ENCODE assay signal across 8 cellular contexts in the genomic region with DNA sequence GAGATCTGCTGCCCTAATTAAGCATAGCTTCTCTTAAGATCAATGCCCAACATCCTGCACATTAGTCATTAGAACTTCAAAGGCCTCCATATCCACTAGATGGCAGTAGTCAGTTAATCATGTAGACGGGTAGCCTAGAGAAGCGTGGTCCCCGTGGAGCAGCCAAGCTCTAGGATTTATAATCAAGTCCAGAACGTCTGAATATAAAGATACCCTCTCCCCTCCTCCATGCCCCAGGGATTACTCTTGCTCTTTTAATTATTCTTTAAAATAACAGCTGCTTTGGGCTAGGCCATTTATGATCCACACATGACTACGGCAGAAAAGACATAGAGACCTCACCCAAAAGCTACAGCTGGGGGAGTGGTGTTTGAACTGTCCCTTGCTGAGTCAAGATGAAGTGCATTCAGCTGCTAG.
DNase-seq lines count a peak whose midpoint lies in the region; ATAC-seq, FAIRE-seq and TF ChIP-seq lines count a peak whose summit lies in the region.

No MANE protein-coding gene starts in this region.

- no peak overlapping the region for H3K27ac ChIP-seq in colonic mucosa
- H3K27ac ChIP-seq in HepG2 (ENCODE audit: extremely low read length, insufficient read depth, low read length) = no peak overlapping the region

- H3K9me3 ChIP-seq in colonic mucosa (no peaks in the 10 kb centered on the region), HepG2 (ENCODE audit: low read length) (no peaks in the 10 kb centered on the region)

- H3K4me3 ChIP-seq in colonic mucosa (no peak overlapping the region), HepG2 (replicated peaks in 1 of 3; ENCODE audit: insufficient read depth in 1 of 3, low read depth in 2 of 3, low read length in 3 of 3) (no peak overlapping the region)

- TF ChIP-seq CTCF in WTC11 (IDR thresholded peaks at IDR 0.05) (peak; percentile 53), colonic mucosa (IDR thresholded peaks at IDR 0.05) (peak; percentile 56), HepG2 (CRISPR knock-in tag; IDR thresholded peaks at IDR 0.05) (peak; percentile 77)

- peaks cover 15% of the 10 kb centered on the region for H3K27me3 Mint-ChIP-seq in WTC11 (ENCODE audit: low read depth)

- H3K36me3 ChIP-seq in colonic mucosa (no peaks in the 10 kb centered on the region), HepG2 (replicated peaks in 1 of 2; ENCODE audit: control insufficient read depth in 1 of 2, insufficient read depth in 2 of 2, low read length in 2 of 2) (no peaks in the 10 kb centered on the region)

- no TSS peak for BruUV-seq in HepG2 (replicated peaks; lab: Mats Ljungman, UMichigan)

- ATAC-seq in HG03097 (IDR thresholded peaks at IDR 0.05; ENCODE audit: low FRiP score, unreplicated experiment) (peak; percentile 47), WTC11 (peak; percentile 88), HepG2 (peak; percentile 94)

- CTCF ChIA-PET in WTC11 (lab: Charles Lee) (interaction anchor here (0.6 to 3.6 kb wide), 63 partner anchors 8 to 708 kb away, joined by 3 to 90 read pairs (median 4); a partner anchor contains a TSS), HepG2 (lab: Yijun Ruan, JAX; ENCODE audit: low intra/inter-chr PET ratio, low total read pairs) (interaction anchor here (1.3 to 4.8 kb wide), 2 partner anchors 207 to 700 kb away, joined by 5 to 54 read pairs; no protein-coding TSS in a partner anchor)

- no peak overlapping the region for H2AFZ ChIP-seq in HepG2 (ENCODE audit: low read length)

- intact Hi-C loops in colonic mucosa (cut with DNase I) (loop anchor here (2.0 to 5.0 kb wide), 3 partner anchors 204 to 701 kb away; no protein-coding TSS in a partner anchor), HepG2 (cut with micrococcal nuclease; ENCODE audit: unreplicated experiment) (no loop called here)

- H3K4me1 ChIP-seq in colonic mucosa (no peaks in the 10 kb centered on the region), HepG2 (ENCODE audit: insufficient read depth, low read length) (no peaks in the 10 kb centered on the region)

- H3K4me1 Mint-ChIP-seq in WTC11 = peaks cover 46% of the 10 kb centered on the region

- peak; percentile 71 for TF ChIP-seq RAD21 in HepG2 (CRISPR knock-in tag; IDR thresholded peaks at IDR 0.05)

- H3K4me3 Mint-ChIP-seq in WTC11 = no peak overlapping the region

- WGBS in HepG2 (ENCODE audit: low lambda C conversion rate) = 12% methylated on average over 5 of the region's 5 CpGs

- H4K20me1 ChIP-seq in HepG2 (ENCODE audit: insufficient read depth, low read length) = no peaks in the 10 kb centered on the region

- no peak overlapping the region for H3K4me2 ChIP-seq in HepG2 (ENCODE audit: low read depth, low read length)

- H3K27me3 ChIP-seq in colonic mucosa (no peaks in the 10 kb centered on the region), HepG2 (ENCODE audit: control insufficient read depth in 1 of 2, insufficient read depth in 2 of 2, low read length in 2 of 2) (no peaks in the 10 kb centered on the region)

- no peak overlapping the region for H3K27ac Mint-ChIP-seq in WTC11

- DNase-seq in GM04503 (ENCODE audit: low read depth) (peak; percentile 44), NCI-H2196 treated with DMSO at 0.1 percent for 48 hours (lab: John Stamatoyannopoulos, UW; ENCODE audit: unreplicated experiment) (peak; percentile 80), WTC11 (ENCODE audit: low spot score) (peak; percentile 46), colonic mucosa (peak; percentile 40), HepG2 (ENCODE audit: low spot score) (peak; percentile 71), mesenteric fat pad (ENCODE audit: low spot score) (no peak)
- DNase-seq in stimulated activated CD4-positive, alpha-beta T cell treated with anti-CD3 and anti-CD28 coated beads, Interleukin-4, amount 100 ng/mL, for 48 hours (ENCODE audit: low read depth in 2 of 2) = peak; percentile 8 to 16

- H3K36me3 Mint-ChIP-seq in WTC11 = no peaks in the 10 kb centered on the region

- TF ChIP-seq POLR2A in HepG2 (IDR thresholded peaks at IDR 0.05; ENCODE audit: insufficient read depth in 1 of 2, low read depth in 2 of 2, low read length in 2 of 2) = no peak

- in situ Hi-C loops in HepG2 (cut with HindIII; ENCODE audit: extremely low pct_ligation_motif_present, low pct_unique_long_range_greater_than_20kb) = loop anchor here (5.0 to 10.0 kb wide), 2 partner anchors 527 to 704 kb away; no protein-coding TSS in a partner anchor

- H3K9me3 Mint-ChIP-seq in WTC11 = no peaks in the 10 kb centered on the region

- POLR2A ChIA-PET in WTC11 (lab: Charles Lee) (interaction anchor here (1.0 kb wide), 1 partner anchor 702 kb away, joined by 3 read pairs; no protein-coding TSS in a partner anchor), HepG2 (lab: Yijun Ruan, JAX) (interaction anchor here (0.7 kb wide), 1 partner anchor 701 kb away, joined by 4 read pairs; no protein-coding TSS in a partner anchor)

- H3K9ac ChIP-seq in colonic mucosa (ENCODE audit: low read depth in 2 of 2, low read length in 2 of 2) = no peak overlapping the region
- H3K9ac ChIP-seq in HepG2 (ENCODE audit: insufficient read depth, low read depth, low read length) = no peak overlapping the region

- TF ChIP-seq EP300 in HepG2 (IDR thresholded peaks at IDR 0.05; ENCODE audit: low read depth in 2 of 2, low read length in 2 of 2) (no peak), HepG2 (CRISPR knock-in tag; IDR thresholded peaks at IDR 0.05; ENCODE audit: borderline replicate concordance) (no peak)

- H3K79me2 ChIP-seq in HepG2 (ENCODE audit: insufficient read depth, low read length) = no peaks in the 10 kb centered on the region

- FAIRE-seq in HepG2 (lab: Jason Lieb, UNC) = peak; percentile 76

TF ChIP-seq in WTC11, 78 proteins besides CTCF, POLR2A, EP300 and RAD21:
- 0 out of 2 replicates have a peak, but pooled peaks have one; percentile 41 for TF ChIP-seq CREM (CRISPR knock-in tag; IDR thresholded peaks at IDR 0.05)
- no peak for TF ChIP-seq ZNF671 (CRISPR knock-in tag; IDR thresholded peaks at IDR 0.05)
- TF ChIP-seq, protein P1, sequence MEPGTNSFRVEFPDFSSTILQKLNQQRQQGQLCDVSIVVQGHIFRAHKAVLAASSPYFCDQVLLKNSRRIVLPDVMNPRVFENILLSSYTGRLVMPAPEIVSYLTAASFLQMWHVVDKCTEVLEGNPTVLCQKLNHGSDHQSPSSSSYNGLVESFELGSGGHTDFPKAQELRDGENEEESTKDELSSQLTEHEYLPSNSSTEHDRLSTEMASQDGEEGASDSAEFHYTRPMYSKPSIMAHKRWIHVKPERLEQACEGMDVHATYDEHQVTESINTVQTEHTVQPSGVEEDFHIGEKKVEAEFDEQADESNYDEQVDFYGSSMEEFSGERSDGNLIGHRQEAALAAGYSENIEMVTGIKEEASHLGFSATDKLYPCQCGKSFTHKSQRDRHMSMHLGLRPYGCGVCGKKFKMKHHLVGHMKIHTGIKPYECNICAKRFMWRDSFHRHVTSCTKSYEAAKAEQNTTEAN (CRISPR knock-in tag; IDR thresholded peaks at IDR 0.05) = no peak
- no peak for TF ChIP-seq JAZF1 (CRISPR knock-in tag; IDR thresholded peaks at IDR 0.05)

TF ChIP-seq in HepG2, 621 proteins besides CTCF, POLR2A, EP300 and RAD21 (continues in another document):
- no peak for TF ChIP-seq ZNF572 (CRISPR knock-in tag; IDR thresholded peaks at IDR 0.05)
- TF ChIP-seq ZNF496 (CRISPR knock-in tag; IDR thresholded peaks at IDR 0.05; ENCODE audit: insufficient replicate concordance) = no peak
- TF ChIP-seq, protein P2, sequence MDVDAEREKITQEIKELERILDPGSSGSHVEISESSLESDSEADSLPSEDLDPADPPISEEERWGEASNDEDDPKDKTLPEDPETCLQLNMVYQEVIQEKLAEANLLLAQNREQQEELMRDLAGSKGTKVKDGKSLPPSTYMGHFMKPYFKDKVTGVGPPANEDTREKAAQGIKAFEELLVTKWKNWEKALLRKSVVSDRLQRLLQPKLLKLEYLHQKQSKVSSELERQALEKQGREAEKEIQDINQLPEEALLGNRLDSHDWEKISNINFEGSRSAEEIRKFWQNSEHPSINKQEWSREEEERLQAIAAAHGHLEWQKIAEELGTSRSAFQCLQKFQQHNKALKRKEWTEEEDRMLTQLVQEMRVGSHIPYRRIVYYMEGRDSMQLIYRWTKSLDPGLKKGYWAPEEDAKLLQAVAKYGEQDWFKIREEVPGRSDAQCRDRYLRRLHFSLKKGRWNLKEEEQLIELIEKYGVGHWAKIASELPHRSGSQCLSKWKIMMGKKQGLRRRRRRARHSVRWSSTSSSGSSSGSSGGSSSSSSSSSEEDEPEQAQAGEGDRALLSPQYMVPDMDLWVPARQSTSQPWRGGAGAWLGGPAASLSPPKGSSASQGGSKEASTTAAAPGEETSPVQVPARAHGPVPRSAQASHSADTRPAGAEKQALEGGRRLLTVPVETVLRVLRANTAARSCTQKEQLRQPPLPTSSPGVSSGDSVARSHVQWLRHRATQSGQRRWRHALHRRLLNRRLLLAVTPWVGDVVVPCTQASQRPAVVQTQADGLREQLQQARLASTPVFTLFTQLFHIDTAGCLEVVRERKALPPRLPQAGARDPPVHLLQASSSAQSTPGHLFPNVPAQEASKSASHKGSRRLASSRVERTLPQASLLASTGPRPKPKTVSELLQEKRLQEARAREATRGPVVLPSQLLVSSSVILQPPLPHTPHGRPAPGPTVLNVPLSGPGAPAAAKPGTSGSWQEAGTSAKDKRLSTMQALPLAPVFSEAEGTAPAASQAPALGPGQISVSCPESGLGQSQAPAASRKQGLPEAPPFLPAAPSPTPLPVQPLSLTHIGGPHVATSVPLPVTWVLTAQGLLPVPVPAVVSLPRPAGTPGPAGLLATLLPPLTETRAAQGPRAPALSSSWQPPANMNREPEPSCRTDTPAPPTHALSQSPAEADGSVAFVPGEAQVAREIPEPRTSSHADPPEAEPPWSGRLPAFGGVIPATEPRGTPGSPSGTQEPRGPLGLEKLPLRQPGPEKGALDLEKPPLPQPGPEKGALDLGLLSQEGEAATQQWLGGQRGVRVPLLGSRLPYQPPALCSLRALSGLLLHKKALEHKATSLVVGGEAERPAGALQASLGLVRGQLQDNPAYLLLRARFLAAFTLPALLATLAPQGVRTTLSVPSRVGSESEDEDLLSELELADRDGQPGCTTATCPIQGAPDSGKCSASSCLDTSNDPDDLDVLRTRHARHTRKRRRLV (CRISPR knock-in tag; IDR thresholded peaks at IDR 0.05) = no peak
- TF ChIP-seq, protein P3, sequence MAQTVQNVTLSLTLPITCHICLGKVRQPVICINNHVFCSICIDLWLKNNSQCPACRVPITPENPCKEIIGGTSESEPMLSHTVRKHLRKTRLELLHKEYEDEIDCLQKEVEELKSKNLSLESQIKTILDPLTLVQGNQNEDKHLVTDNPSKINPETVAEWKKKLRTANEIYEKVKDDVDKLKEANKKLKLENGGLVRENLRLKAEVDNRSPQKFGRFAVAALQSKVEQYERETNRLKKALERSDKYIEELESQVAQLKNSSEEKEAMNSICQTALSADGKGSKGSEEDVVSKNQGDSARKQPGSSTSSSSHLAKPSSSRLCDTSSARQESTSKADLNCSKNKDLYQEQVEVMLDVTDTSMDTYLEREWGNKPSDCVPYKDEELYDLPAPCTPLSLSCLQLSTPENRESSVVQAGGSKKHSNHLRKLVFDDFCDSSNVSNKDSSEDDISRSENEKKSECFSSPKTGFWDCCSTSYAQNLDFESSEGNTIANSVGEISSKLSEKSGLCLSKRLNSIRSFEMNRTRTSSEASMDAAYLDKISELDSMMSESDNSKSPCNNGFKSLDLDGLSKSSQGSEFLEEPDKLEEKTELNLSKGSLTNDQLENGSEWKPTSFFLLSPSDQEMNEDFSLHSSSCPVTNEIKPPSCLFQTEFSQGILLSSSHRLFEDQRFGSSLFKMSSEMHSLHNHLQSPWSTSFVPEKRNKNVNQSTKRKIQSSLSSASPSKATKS (CRISPR knock-in tag; IDR thresholded peaks at IDR 0.05) = no peak
